ENCODE assay signal across 9 cellular contexts in the genomic region with DNA sequence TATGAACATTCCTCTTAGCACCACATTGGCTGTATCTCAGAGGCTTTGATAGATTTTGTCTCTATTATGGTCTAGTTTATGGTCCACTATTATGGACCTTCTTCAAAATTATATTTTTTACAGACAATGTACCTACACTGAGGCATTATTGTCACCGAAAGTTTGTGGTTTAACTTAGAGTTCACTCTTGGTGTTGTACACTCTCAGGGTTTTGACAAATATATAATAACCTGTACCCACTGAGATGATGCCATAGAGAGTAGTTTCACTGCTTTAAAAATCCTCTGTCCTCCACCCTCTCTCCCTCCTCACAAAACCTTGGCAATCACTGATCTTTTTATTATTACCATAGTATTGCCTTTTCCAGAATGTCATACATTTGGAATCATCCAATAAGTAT.
"Had no signal": no experiment of that assay in that cellular context is flagged by ENCODE, and none has a peak within 500 bp of the region (broad histone marks: within the 10 kb centered on the region; RNA-seq: fewer than 3 reads in every experiment).

No MANE protein-coding gene starts in this region.

- H3K9me3 ChIP-seq: HAP-1 had no signal

- H3K36me3 ChIP-seq: HAP-1 had no signal

- H3K4me2 ChIP-seq: GM23338 had no signal

- H2AFZ ChIP-seq: GM23248, GM23338 had no signal

- ATAC-seq: GM23338, HCT116 had no signal

- DNase-seq: GM23248, GOT3, H7, H9, HCEC 1CT, HFFc6 had no signal

- H3K4me3 Mint-ChIP-seq: GM23338, H9, HFFc6 had no signal

- H3K4me3 ChIP-seq: GM23248, GM23338, HAP-1 had no signal

- H3K4me1 ChIP-seq: HAP-1 had no signal

- H3K27ac ChIP-seq: GM23248 had no signal

- H3K27ac Mint-ChIP-seq: GM23338, H9, HFFc6 had no signal

- H3K9ac ChIP-seq: GM23248 had no signal

- H3K4me1 Mint-ChIP-seq: GM23338, H9 had no signal
